Comparison of ENCODE assay signal across 8 cellular contexts in genomic region chr19:42402376-42403116, GRCh38. TPM values are rescaled to one million over a fixed set of nuclear protein-coding genes. Genes with fewer than 3 reads are reported as not detected.
DNase-seq lines count a peak whose midpoint lies in the region; ATAC-seq lines count a peak whose summit lies in the region.

No MANE protein-coding gene starts in this region.

- no peak overlapping the region for H2BK5ac ChIP-seq in neuronal stem cell (ENCODE audit: low read length)

- WGBS in neuronal stem cell (ENCODE audit: extremely low coverage in 2 of 2, insufficient read length in 2 of 2, insufficient replicate concordance in 1 of 2), 2 donors, result no CpG with 5 or more reads among the region's 34 CpGs

- peak overlapping the region; percentile 34 for H3K23ac ChIP-seq in neuronal stem cell (ENCODE audit: low read depth, low read length, poor library complexity)

- peak overlapping the region; percentile 93 for H2BK15ac ChIP-seq in neuronal stem cell (ENCODE audit: low read length)

- H2BK120ac ChIP-seq in neuronal stem cell (ENCODE audit: low read depth, low read length), result no peak overlapping the region

- H2BK12ac ChIP-seq in neuronal stem cell (ENCODE audit: low read length), result peak overlapping the region; percentile 17

- peak overlapping the region; percentile 71 for H2AK5ac ChIP-seq in neuronal stem cell (ENCODE audit: low read depth, low read length)

- H4K8ac ChIP-seq in neuronal stem cell (ENCODE audit: low read depth, low read length), result no peak overlapping the region

- no peaks in the 10 kb centered on the region for H3K9me3 Mint-ChIP-seq in CD8-positive, alpha-beta memory T cell

- peak overlapping the region; percentile 22 to 90 (median 66) for H3K27ac Mint-ChIP-seq in CD8-positive, alpha-beta memory T cell

- H3K4me3 Mint-ChIP-seq in CD8-positive, alpha-beta memory T cell, result peak overlapping the region; percentile 81 to 92 (median 84)

- H3K9ac ChIP-seq in duodenal mucosa (ENCODE audit: low read depth in 1 of 2, low read length in 2 of 2) (no peak overlapping the region), neuronal stem cell (ENCODE audit: low read depth, low read length, poor library complexity) (peak overlapping the region; percentile 98)

- H3K79me1 ChIP-seq in neuronal stem cell (ENCODE audit: low read depth, low read length), result peaks cover 6% of the 10 kb centered on the region

- peak overlapping the region; percentile 59 for H3K4me3 ChIP-seq in CD8-positive, alpha-beta memory T cell (ENCODE audit: low read length)
- H3K4me3 ChIP-seq in duodenal mucosa (ENCODE audit: low read depth in 1 of 2, low read length in 2 of 2), result peak overlapping the region; percentile 56 to 68
- H3K4me3 ChIP-seq in neuronal stem cell (ENCODE audit: low read length in 2 of 2), result peak overlapping the region; percentile 65 to 93

- no peaks in the 10 kb centered on the region for H3K9me3 ChIP-seq in CD8-positive, alpha-beta memory T cell (ENCODE audit: low read length)
- H3K9me3 ChIP-seq in duodenal mucosa (ENCODE audit: control insufficient read depth in 1 of 2, low read length in 2 of 2) (no peaks in the 10 kb centered on the region), neuronal stem cell (replicated peaks in 1 of 2; ENCODE audit: control insufficient read depth in 2 of 2, insufficient read depth in 1 of 2, low read depth in 1 of 2, low read length in 2 of 2) (no peaks in the 10 kb centered on the region)

- POLR2A ChIA-PET in CD8-positive, alpha-beta memory T cell (lab: Charles Lee), result no interaction called here

- H3K4me2 ChIP-seq in neuronal stem cell (ENCODE audit: insufficient read depth, low read length, poor library complexity, severe bottlenecking), result peak overlapping the region; percentile 78

- H4K91ac ChIP-seq in neuronal stem cell (ENCODE audit: low read depth, low read length, poor library complexity), result no peak overlapping the region

- H3K27me3 Mint-ChIP-seq in CD8-positive, alpha-beta memory T cell, result no peaks in the 10 kb centered on the region

- H3K27me3 ChIP-seq in CD8-positive, alpha-beta memory T cell (ENCODE audit: insufficient read depth, low read length, poor library complexity, severe bottlenecking), result no peaks in the 10 kb centered on the region
- H3K27me3 ChIP-seq in duodenal mucosa (ENCODE audit: control insufficient read depth in 1 of 2, insufficient read depth in 2 of 2, low read length in 2 of 2), result no peaks in the 10 kb centered on the region
- no peaks in the 10 kb centered on the region for H3K27me3 ChIP-seq in neuronal stem cell (ENCODE audit: control insufficient read depth in 3 of 3, insufficient read depth in 3 of 3, low read depth in 1 of 3, low read length in 3 of 3)

- peak overlapping the region; percentile 83 for H2AFZ ChIP-seq in neuronal stem cell (ENCODE audit: low read length)

- peaks cover 24 to 41% (median 29%) of the 10 kb centered on the region in 3 donors for H3K4me1 Mint-ChIP-seq in CD8-positive, alpha-beta memory T cell

- peak overlapping the region; percentile 87 for H3K18ac ChIP-seq in neuronal stem cell (ENCODE audit: low read length)

- H3K27ac ChIP-seq in CD8-positive, alpha-beta memory T cell (ENCODE audit: low read depth, low read length), result peak overlapping the region; percentile 38
- H3K27ac ChIP-seq in duodenal mucosa (ENCODE audit: low read depth, low read length) (no peak overlapping the region), neuronal stem cell (replicated peaks; ENCODE audit: low read length) (no peak overlapping the region)

- DNase-seq in CD8-positive, alpha-beta memory T cell, result no peak
- peak; percentile 45 for DNase-seq in NCI-H1105 treated with DMSO at 0.1 percent for 48 hours (lab: John Stamatoyannopoulos, UW)
- DNase-seq in neuronal stem cell (ENCODE audit: low spot score), result no peak
- no peak for DNase-seq in NCI-H774 (lab: John Stamatoyannopoulos, UW)
- no peak for DNase-seq in NCI-H1694 (lab: John Stamatoyannopoulos, UW)

- H3K14ac ChIP-seq in neuronal stem cell (ENCODE audit: low read length), result peak overlapping the region; percentile 14

- no peaks in the 10 kb centered on the region for H3K36me3 ChIP-seq in CD8-positive, alpha-beta memory T cell (ENCODE audit: insufficient read depth, low read length)
- H3K36me3 ChIP-seq in duodenal mucosa (ENCODE audit: control insufficient read depth in 1 of 2, insufficient read depth in 2 of 2, low read length in 2 of 2) (peaks cover 0 to 7% of the 10 kb centered on the region in 2 donors), neuronal stem cell (replicated peaks in 1 of 2; ENCODE audit: control insufficient read depth in 2 of 2, insufficient read depth in 2 of 2, low read length in 2 of 2) (peaks cover 12 to 42% of the 10 kb centered on the region in 2 donors)

- H3K4ac ChIP-seq in neuronal stem cell (ENCODE audit: low read length), result no peak overlapping the region

- peaks cover 14% of the 10 kb centered on the region for H3K4me1 ChIP-seq in CD8-positive, alpha-beta memory T cell (ENCODE audit: insufficient read depth, low read length)
- H3K4me1 ChIP-seq in duodenal mucosa (ENCODE audit: control insufficient read depth in 1 of 2, insufficient read depth in 2 of 2, low read length in 2 of 2), result peaks cover 4 to 10% of the 10 kb centered on the region in 2 donors
- peaks cover 15% of the 10 kb centered on the region in 2 donors for H3K4me1 ChIP-seq in neuronal stem cell (ENCODE audit: control insufficient read depth in 2 of 2, insufficient read depth in 1 of 2, low read depth in 1 of 2, low read length in 2 of 2)

- ATAC-seq in esophagus mucosa, result no peak
- no peak for ATAC-seq in GM21737 (IDR thresholded peaks at IDR 0.05; ENCODE audit: unreplicated experiment)

- CTCF ChIA-PET in CD8-positive, alpha-beta memory T cell (lab: Charles Lee), result interaction anchor here (1.4 to 2.5 kb wide), 3 partner anchors 16 to 38 kb away, joined by 4 to 11 read pairs (median 8); no protein-coding TSS in a partner anchor

- peaks cover 0 to 14% (median 0%) of the 10 kb centered on the region in 3 donors for H3K36me3 Mint-ChIP-seq in CD8-positive, alpha-beta memory T cell

RNA-seq across cellular contexts. Expression of gene CNFN, which starts 12.4 kb away (rescaled TPM):
- total RNA-seq in CD8-positive, alpha-beta memory T cell, result not detected
- not detected for polyA plus RNA-seq in CD8-positive, alpha-beta memory T cell
- 41.6 TPM for polyA plus RNA-seq in neuronal stem cell (2013, experiment 1 of 2)
- polyA plus RNA-seq in neuronal stem cell (2013, experiment 2 of 2), result 43.2 TPM
- 1,078 TPM for total RNA-seq in esophagus mucosa

RNA-seq across cellular contexts. Expression of gene LIPE, which starts 24.6 kb away (rescaled TPM):
- 10 to 100 TPM; 22.2 to 22.7 TPM for total RNA-seq in CD8-positive, alpha-beta memory T cell
- polyA plus RNA-seq in CD8-positive, alpha-beta memory T cell, result 5.0 TPM
- 10.6 TPM for polyA plus RNA-seq in neuronal stem cell (2013, experiment 1 of 2)
- 10.0 TPM for polyA plus RNA-seq in neuronal stem cell (2013, experiment 2 of 2)
- total RNA-seq in esophagus mucosa, result 10.8 TPM

RNA-seq across cellular contexts. Expression of gene CXCL17, which starts 40.2 kb away (rescaled TPM):
- not detected for total RNA-seq in CD8-positive, alpha-beta memory T cell
- not detected for polyA plus RNA-seq in CD8-positive, alpha-beta memory T cell
- not detected for polyA plus RNA-seq in neuronal stem cell (2013, experiment 1 of 2)
- polyA plus RNA-seq in neuronal stem cell (2013, experiment 2 of 2), result not detected
- 38.6 TPM for total RNA-seq in esophagus mucosa

Comparison
In these comparisons a context has a peak if more than half of its experiments do, and no peak if none do; other contexts are left out.
1. RNA of gene CNFN, which starts 12.4 kb away (total RNA-seq): 1,078 TPM in esophagus mucosa (single experiment); not detected in CD8-positive, alpha-beta memory T cell; every median in the first group is over 100 times any median in the second.
2. RNA of gene CXCL17, which starts 40.2 kb away (total RNA-seq): 38.6 TPM in esophagus mucosa (single experiment); not detected in CD8-positive, alpha-beta memory T cell; every median in the first group is over 10 times any median in the second.
3. Peak in every context shown above with its lines, with median percentiles within 50 percentile points of each other: H3K4me3 ChIP-seq.